1 cellular context compared by ENCODE assay signal in the genomic region with DNA sequence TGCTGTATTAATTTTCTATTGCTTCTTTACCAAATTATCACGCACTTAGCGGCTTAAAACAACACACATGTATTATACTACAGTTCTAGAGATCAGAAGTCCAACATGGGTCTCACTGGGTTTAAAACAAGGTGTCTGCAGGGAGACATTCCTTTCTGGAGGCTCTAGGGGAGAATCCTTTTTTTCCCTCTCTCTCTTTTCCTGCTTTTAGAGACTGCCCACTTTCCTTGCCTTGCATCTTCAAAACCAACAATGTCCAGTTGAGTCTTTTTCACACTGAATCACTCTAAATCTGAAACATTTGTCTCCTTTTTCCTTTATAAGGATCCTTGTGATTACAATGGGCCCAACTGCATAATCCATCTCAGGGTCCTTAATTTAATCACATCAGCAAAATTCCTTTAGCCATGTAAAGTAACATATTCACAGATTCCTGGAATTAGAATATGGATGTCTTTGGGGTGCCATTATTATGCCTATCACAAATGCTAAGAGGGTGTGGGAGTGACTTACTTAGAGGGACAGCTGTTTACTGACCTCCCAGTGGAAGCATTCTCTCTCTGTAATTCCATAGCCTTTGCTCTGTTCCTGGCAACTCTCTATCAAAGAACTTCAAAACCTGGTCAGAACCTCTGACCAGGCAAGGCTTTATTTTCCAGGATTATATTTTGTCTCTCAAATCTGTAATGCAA.
TF ChIP-seq lines count a peak whose summit lies in the region.

No MANE protein-coding gene starts in this region.

TF ChIP-seq in H1, 55 proteins besides CTCF, POLR2A, EP300 and RAD21:
- no peak for TF ChIP-seq JUND (IDR thresholded peaks at IDR 0.05; ENCODE audit: low read length)
- TF ChIP-seq SIN3A (conservative IDR thresholded peaks at IDR 0.05 in 1 of 2, IDR thresholded peaks at IDR 0.05 in 1 of 2; ENCODE audit: low read depth in 1 of 2, low read length in 2 of 2) = 0 out of 4 replicates have a peak, but pooled peaks of 1 of the 2 experiments have one; percentile 29
- TF ChIP-seq EZH2 (IDR thresholded peaks at IDR 0.05; ENCODE audit: low read depth, low read length, severe bottlenecking) = no peak
- no peak for TF ChIP-seq KDM1A (IDR thresholded peaks at IDR 0.05; ENCODE audit: borderline replicate concordance, low read length)
- TF ChIP-seq MAFK (IDR thresholded peaks at IDR 0.05; ENCODE audit: low read depth, low read length) = peak; percentile 28; the same call in 1 of the 2 replicates
- peak; percentile 25 to 35; a peak in 1 of 4 replicates for TF ChIP-seq HDAC2 (IDR thresholded peaks at IDR 0.05; ENCODE audit: borderline replicate concordance in 1 of 2, low read depth in 2 of 2, low read length in 2 of 2)
- TF ChIP-seq, protein P1, sequence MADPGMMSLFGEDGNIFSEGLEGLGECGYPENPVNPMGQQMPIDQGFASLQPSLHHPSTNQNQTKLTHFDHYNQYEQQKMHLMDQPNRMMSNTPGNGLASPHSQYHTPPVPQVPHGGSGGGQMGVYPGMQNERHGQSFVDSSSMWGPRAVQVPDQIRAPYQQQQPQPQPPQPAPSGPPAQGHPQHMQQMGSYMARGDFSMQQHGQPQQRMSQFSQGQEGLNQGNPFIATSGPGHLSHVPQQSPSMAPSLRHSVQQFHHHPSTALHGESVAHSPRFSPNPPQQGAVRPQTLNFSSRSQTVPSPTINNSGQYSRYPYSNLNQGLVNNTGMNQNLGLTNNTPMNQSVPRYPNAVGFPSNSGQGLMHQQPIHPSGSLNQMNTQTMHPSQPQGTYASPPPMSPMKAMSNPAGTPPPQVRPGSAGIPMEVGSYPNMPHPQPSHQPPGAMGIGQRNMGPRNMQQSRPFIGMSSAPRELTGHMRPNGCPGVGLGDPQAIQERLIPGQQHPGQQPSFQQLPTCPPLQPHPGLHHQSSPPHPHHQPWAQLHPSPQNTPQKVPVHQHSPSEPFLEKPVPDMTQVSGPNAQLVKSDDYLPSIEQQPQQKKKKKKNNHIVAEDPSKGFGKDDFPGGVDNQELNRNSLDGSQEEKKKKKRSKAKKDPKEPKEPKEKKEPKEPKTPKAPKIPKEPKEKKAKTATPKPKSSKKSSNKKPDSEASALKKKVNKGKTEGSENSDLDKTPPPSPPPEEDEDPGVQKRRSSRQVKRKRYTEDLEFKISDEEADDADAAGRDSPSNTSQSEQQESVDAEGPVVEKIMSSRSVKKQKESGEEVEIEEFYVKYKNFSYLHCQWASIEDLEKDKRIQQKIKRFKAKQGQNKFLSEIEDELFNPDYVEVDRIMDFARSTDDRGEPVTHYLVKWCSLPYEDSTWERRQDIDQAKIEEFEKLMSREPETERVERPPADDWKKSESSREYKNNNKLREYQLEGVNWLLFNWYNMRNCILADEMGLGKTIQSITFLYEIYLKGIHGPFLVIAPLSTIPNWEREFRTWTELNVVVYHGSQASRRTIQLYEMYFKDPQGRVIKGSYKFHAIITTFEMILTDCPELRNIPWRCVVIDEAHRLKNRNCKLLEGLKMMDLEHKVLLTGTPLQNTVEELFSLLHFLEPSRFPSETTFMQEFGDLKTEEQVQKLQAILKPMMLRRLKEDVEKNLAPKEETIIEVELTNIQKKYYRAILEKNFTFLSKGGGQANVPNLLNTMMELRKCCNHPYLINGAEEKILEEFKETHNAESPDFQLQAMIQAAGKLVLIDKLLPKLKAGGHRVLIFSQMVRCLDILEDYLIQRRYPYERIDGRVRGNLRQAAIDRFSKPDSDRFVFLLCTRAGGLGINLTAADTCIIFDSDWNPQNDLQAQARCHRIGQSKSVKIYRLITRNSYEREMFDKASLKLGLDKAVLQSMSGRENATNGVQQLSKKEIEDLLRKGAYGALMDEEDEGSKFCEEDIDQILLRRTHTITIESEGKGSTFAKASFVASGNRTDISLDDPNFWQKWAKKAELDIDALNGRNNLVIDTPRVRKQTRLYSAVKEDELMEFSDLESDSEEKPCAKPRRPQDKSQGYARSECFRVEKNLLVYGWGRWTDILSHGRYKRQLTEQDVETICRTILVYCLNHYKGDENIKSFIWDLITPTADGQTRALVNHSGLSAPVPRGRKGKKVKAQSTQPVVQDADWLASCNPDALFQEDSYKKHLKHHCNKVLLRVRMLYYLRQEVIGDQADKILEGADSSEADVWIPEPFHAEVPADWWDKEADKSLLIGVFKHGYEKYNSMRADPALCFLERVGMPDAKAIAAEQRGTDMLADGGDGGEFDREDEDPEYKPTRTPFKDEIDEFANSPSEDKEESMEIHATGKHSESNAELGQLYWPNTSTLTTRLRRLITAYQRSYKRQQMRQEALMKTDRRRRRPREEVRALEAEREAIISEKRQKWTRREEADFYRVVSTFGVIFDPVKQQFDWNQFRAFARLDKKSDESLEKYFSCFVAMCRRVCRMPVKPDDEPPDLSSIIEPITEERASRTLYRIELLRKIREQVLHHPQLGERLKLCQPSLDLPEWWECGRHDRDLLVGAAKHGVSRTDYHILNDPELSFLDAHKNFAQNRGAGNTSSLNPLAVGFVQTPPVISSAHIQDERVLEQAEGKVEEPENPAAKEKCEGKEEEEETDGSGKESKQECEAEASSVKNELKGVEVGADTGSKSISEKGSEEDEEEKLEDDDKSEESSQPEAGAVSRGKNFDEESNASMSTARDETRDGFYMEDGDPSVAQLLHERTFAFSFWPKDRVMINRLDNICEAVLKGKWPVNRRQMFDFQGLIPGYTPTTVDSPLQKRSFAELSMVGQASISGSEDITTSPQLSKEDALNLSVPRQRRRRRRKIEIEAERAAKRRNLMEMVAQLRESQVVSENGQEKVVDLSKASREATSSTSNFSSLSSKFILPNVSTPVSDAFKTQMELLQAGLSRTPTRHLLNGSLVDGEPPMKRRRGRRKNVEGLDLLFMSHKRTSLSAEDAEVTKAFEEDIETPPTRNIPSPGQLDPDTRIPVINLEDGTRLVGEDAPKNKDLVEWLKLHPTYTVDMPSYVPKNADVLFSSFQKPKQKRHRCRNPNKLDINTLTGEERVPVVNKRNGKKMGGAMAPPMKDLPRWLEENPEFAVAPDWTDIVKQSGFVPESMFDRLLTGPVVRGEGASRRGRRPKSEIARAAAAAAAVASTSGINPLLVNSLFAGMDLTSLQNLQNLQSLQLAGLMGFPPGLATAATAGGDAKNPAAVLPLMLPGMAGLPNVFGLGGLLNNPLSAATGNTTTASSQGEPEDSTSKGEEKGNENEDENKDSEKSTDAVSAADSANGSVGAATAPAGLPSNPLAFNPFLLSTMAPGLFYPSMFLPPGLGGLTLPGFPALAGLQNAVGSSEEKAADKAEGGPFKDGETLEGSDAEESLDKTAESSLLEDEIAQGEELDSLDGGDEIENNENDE (IDR thresholded peaks at IDR 0.05; ENCODE audit: insufficient replicate concordance, low read length) = peak; percentile 89
- no peak for TF ChIP-seq SP1 (IDR thresholded peaks at IDR 0.05; ENCODE audit: low read depth, low read length)
